ENCODE assay signal across 8 cellular contexts in genomic region chr10:60031664-60032063, GRCh38.
DNase-seq lines count a peak whose midpoint lies in the region; ATAC-seq and TF ChIP-seq lines count a peak whose summit lies in the region.

No MANE protein-coding gene starts in this region.

- peak overlapping the region in 1 of 5 donors; percentile 60 for H3K27ac ChIP-seq in stomach

- H3K36me3 ChIP-seq in stomach = no peaks in the 10 kb centered on the region

- TF ChIP-seq POLR2A in stomach (IDR thresholded peaks at IDR 0.05) = no peak

- ATAC-seq in GM19452 (IDR thresholded peaks at IDR 0.05; ENCODE audit: unreplicated experiment) = peak; percentile 63
- peak; percentile 57 for ATAC-seq in HG03060 (IDR thresholded peaks at IDR 0.05; ENCODE audit: low read depth, unreplicated experiment)

- DNase-seq in SIG-M5 treated with dmso at 0.1 percent for 504 hours (lab: John Stamatoyannopoulos, UW; ENCODE audit: unreplicated experiment) (peak; percentile 87), renal cortical epithelial cell (ENCODE audit: low read depth) (peak; percentile 22), NCI-H345 treated with DMSO at 0.1 percent for 48 hours (lab: John Stamatoyannopoulos, UW; ENCODE audit: unreplicated experiment) (no peak), stomach (no peak), KG1 (lab: John Stamatoyannopoulos, UW) (no peak), NCI-H1105 (lab: John Stamatoyannopoulos, UW) (no peak)

- H3K27me3 ChIP-seq in stomach = no peaks in the 10 kb centered on the region

- TF ChIP-seq EP300 in stomach (IDR thresholded peaks at IDR 0.05) = no peak

- H3K9me3 ChIP-seq in stomach = no peaks in the 10 kb centered on the region

- H3K4me1 ChIP-seq in stomach = peaks cover 0 to 21% (median 10%) of the 10 kb centered on the region in 4 donors

- TF ChIP-seq CTCF in stomach (IDR thresholded peaks at IDR 0.05) = no peak

- H3K4me3 ChIP-seq in stomach = no peak overlapping the region

- intact Hi-C loops in stomach (cut with DNase I; ENCODE audit: low total_unique reads) = no loop called here

Comparison
In these comparisons a context has a peak if more than half of its experiments do, and no peak if none do; other contexts are left out.
1. DNase-seq: peak in SIG-M5 treated with dmso at 0.1 percent for 504 hours (single experiment) and renal cortical epithelial cell (single experiment); none in NCI-H345 treated with DMSO at 0.1 percent for 48 hours (single experiment), stomach (single experiment), KG1 (single experiment) and NCI-H1105 (single experiment).